ENCODE assay signal across 8 cellular contexts in genomic region chr2:169694894-169695260, GRCh38. TPM values are rescaled to one million over a fixed set of nuclear protein-coding genes. Genes with fewer than 3 reads are reported as not detected.
DNase-seq lines count a peak whose midpoint lies in the region; ATAC-seq, FAIRE-seq and TF ChIP-seq lines count a peak whose summit lies in the region.

No MANE protein-coding gene starts in this region.

- WGBS in ectodermal cell, 2 experiments, result 65% methylated on average over 8 of the region's 8 CpGs

- peak overlapping the region; percentile 70 for H3K27ac ChIP-seq in ectodermal cell (ENCODE audit: insufficient read depth, low read depth, low read length, poor library complexity, severe bottlenecking)

- TF ChIP-seq CTCF in CD14-positive monocyte (IDR thresholded peaks at IDR 0.05) (no peak), neural crest cell (conservative IDR thresholded peaks at IDR 0.05) (no peak)

- H3K36me3 Mint-ChIP-seq in CD14-positive monocyte (peaks cover 0 to 3% of the 10 kb centered on the region in 2 donors), neural crest cell (ENCODE audit: low read depth) (peaks cover 20% of the 10 kb centered on the region)

- peak overlapping the region; percentile 90 to 98 for H3K4me3 Mint-ChIP-seq in CD14-positive monocyte
- H3K4me3 Mint-ChIP-seq in neural crest cell, result peak overlapping the region; percentile 94

- intact Hi-C loops in CD14-positive monocyte (cut with micrococcal nuclease), result loop anchor here (10.0 kb wide), 1 partner anchor 110 kb away; the partner anchor contains the start of gene PPIG (in 2 of the 2)

- H3K4me1 Mint-ChIP-seq in CD14-positive monocyte (peaks cover 11% of the 10 kb centered on the region), neural crest cell (peaks cover 24% of the 10 kb centered on the region)

- FAIRE-seq in HTR-8/SVneo (lab: Jason Lieb, UNC), result no peak

- peak overlapping the region; percentile 82 for H3K4me3 ChIP-seq in MG63
- peak overlapping the region; percentile 90 for H3K4me3 ChIP-seq in ectodermal cell (ENCODE audit: insufficient read depth, low read depth, low read length)

- ATAC-seq in GM18909 (IDR thresholded peaks at IDR 0.05; ENCODE audit: poor library complexity, unreplicated experiment), result no peak

- H3K4me1 ChIP-seq in ectodermal cell (ENCODE audit: control insufficient read depth, insufficient read depth, low read length), result no peaks in the 10 kb centered on the region

- no peaks in the 10 kb centered on the region for H3K9me3 ChIP-seq in MG63
- H3K9me3 ChIP-seq in ectodermal cell (ENCODE audit: control insufficient read depth, low read length), result no peaks in the 10 kb centered on the region

- H3K36me3 ChIP-seq in MG63 (no peaks in the 10 kb centered on the region), ectodermal cell (ENCODE audit: control insufficient read depth, insufficient read depth, low read length) (no peaks in the 10 kb centered on the region)

- H3K9me3 Mint-ChIP-seq in CD14-positive monocyte (peaks cover 5 to 15% (median 8%) of the 10 kb centered on the region in 7 donors), neural crest cell (peaks cover 5% of the 10 kb centered on the region)

- DNase-seq in CD14-positive monocyte (ENCODE audit: low spot score) (no peak), MG63 (no peak), neural crest cell (ENCODE audit: low read depth, low spot score) (no peak), medulla oblongata (ENCODE audit: extremely low spot score) (no peak), HTR-8/SVneo (ENCODE audit: insufficient read length, low spot score) (no peak), HT-29 (ENCODE audit: low spot score) (no peak)

- peak overlapping the region; percentile 85 to 99 (median 96) for H3K27ac Mint-ChIP-seq in CD14-positive monocyte
- peak overlapping the region; percentile 89 for H3K27ac Mint-ChIP-seq in neural crest cell (ENCODE audit: unreplicated experiment)

- peaks cover 7 to 11% (median 7%) of the 10 kb centered on the region in 3 donors for H3K27me3 Mint-ChIP-seq in CD14-positive monocyte (ENCODE audit: low read depth in 3 of 3)
- no peaks in the 10 kb centered on the region for H3K27me3 Mint-ChIP-seq in neural crest cell (ENCODE audit: low read depth)

- H3K27me3 ChIP-seq in MG63 (no peaks in the 10 kb centered on the region), ectodermal cell (ENCODE audit: control insufficient read depth, insufficient read depth, low read length, poor library complexity, severe bottlenecking) (no peaks in the 10 kb centered on the region)

RNA-seq across cellular contexts. Expression of gene PHOSPHO2, which starts 0.6 kb away (rescaled TPM):
- polyA plus RNA-seq in CD14-positive monocyte, result 1 to 10 TPM in 1 of 2 donors, under 1 TPM in 1; 0.74 to 1.2 TPM
- total RNA-seq in MG63 (2014; rRNA removed; shearing (Covaris generic); ENCODE audit: low replicate concordance), result 5.1 and 8.5 TPM in 2 replicates
- 13.4 TPM for polyA plus RNA-seq in ectodermal cell (2013, experiment 1 of 4)
- 17.0 TPM for polyA plus RNA-seq in ectodermal cell (2013, experiment 2 of 4)
- 13.5 TPM for polyA plus RNA-seq in ectodermal cell (2013, experiment 3 of 4)
- 13.7 TPM for polyA plus RNA-seq in ectodermal cell (2013, experiment 4 of 4)
- total RNA-seq in neural crest cell, result 8.3 and 8.6 TPM in 2 replicates
- 4.4 and 8.2 TPM in 2 replicates for total RNA-seq in HT-29 (2014; rRNA removed; shearing (Covaris generic))

RNA-seq across cellular contexts. Expression of gene CFAP210, which starts 0.7 kb away (rescaled TPM):
- polyA plus RNA-seq in CD14-positive monocyte, result not detected
- not detected in 2 replicates for total RNA-seq in MG63 (2014; rRNA removed; shearing (Covaris generic); ENCODE audit: low replicate concordance)
- 2.5 TPM for polyA plus RNA-seq in ectodermal cell (2013, experiment 1 of 4)
- polyA plus RNA-seq in ectodermal cell (2013, experiment 2 of 4), result 1.5 TPM
- polyA plus RNA-seq in ectodermal cell (2013, experiment 3 of 4), result 3.2 TPM
- polyA plus RNA-seq in ectodermal cell (2013, experiment 4 of 4), result 2.3 TPM
- total RNA-seq in neural crest cell, result 1.0 and 2.3 TPM in 2 replicates
- total RNA-seq in HT-29 (2014; rRNA removed; shearing (Covaris generic)), result not detected in 2 replicates

RNA-seq across cellular contexts. Expression of gene KLHL23, which starts 38.8 kb away (rescaled TPM):
- polyA plus RNA-seq in CD14-positive monocyte, result under 1 TPM; 0.11 to 0.12 TPM
- total RNA-seq in MG63 (2014; rRNA removed; shearing (Covaris generic); ENCODE audit: low replicate concordance), result 9.2 and 9.5 TPM in 2 replicates
- polyA plus RNA-seq in ectodermal cell (2013, experiment 1 of 4), result 75.1 TPM
- 83.7 TPM for polyA plus RNA-seq in ectodermal cell (2013, experiment 2 of 4)
- 66.1 TPM for polyA plus RNA-seq in ectodermal cell (2013, experiment 3 of 4)
- 72.6 TPM for polyA plus RNA-seq in ectodermal cell (2013, experiment 4 of 4)
- total RNA-seq in neural crest cell, result 67.0 and 67.2 TPM in 2 replicates
- total RNA-seq in HT-29 (2014; rRNA removed; shearing (Covaris generic)), result 5.4 and 12.1 TPM in 2 replicates
